ENCODE assay signal across 1 cellular context in the genomic region with DNA sequence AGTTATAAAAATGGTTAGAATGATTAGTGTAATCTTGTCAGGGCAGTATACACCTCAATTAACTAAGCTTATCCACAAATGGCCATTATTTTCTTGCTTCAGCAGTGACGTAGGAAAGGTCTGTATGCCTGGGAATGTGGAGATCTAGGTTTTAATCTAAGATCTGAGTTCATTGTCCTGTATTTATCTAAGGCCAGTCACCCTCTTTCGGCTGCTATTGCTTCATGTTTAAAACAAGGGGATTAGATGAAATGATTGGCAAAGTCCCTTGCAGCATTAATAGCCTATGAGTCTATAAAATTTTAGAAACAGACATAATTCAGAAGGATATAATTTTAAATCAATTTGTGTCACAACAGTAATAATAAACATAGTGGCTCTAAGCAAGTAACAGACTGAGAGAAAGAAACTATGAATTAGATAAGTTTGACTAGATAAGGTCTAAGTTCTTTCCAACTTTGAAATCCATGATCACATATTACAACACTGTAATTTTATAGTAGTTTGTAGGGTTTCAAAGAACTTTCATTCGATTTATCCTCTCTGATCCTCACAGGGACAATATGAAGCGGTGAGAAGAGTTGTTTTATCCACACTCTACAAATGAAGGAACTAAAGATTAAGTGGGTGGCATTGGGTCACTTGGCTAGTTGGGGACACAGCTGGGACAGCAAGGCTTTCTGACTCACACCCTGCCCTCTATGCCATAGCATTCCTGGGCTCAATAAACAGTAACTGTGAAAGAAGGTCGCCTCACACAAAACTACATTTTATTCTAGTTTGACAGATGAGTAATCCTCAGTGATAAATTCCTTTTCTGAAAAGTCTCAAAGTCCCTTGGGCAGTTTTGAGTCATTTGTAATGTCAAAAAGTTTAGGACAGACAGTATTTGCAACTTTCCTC.
A peak's percentile ranks its signal among the peaks of the same experiment; 100 is the strongest.
TF ChIP-seq lines count a peak whose summit lies in the region.

No MANE protein-coding gene starts in this region.

TF ChIP-seq in K562, 482 proteins besides CTCF, POLR2A, EP300 and RAD21:
- TF ChIP-seq ZSCAN32 (CRISPR knock-in tag; IDR thresholded peaks at IDR 0.05) (no peak), MEIS2 (IDR thresholded peaks at IDR 0.05; ENCODE audit: partially characterized antibody) (peak; percentile 71), ZNF224 (CRISPR knock-in tag; IDR thresholded peaks at IDR 0.05) (no peak), SOX6 (IDR thresholded peaks at IDR 0.05) (0 out of 2 replicates have a peak, but pooled peaks have one; percentile 37), CEBPG (CRISPR knock-in tag; IDR thresholded peaks at IDR 0.05) (no peak), CEBPG (tag; conservative IDR thresholded peaks at IDR 0.05 in 1 of 2, IDR thresholded peaks at IDR 0.05 in 1 of 2) (peak; percentile 23 to 34; a peak in 2 of 4 replicates)
- TF ChIP-seq, protein P1, sequence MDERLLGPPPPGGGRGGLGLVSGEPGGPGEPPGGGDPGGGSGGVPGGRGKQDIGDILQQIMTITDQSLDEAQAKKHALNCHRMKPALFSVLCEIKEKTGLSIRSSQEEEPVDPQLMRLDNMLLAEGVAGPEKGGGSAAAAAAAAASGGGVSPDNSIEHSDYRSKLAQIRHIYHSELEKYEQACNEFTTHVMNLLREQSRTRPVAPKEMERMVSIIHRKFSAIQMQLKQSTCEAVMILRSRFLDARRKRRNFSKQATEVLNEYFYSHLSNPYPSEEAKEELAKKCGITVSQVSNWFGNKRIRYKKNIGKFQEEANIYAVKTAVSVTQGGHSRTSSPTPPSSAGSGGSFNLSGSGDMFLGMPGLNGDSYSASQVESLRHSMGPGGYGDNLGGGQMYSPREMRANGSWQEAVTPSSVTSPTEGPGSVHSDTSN (CRISPR knock-in tag; IDR thresholded peaks at IDR 0.05; ENCODE audit: low read depth): no peak
- TF ChIP-seq, protein P1 (tag; conservative IDR thresholded peaks at IDR 0.05; ENCODE audit: low read depth): peak; percentile 51
